14 cellular contexts compared by ENCODE assay signal in genomic region chr18:26689226-26689913, GRCh38.
A peak's percentile ranks its signal among the peaks of the same experiment; 100 is the strongest.
DNase-seq lines count a peak whose midpoint lies in the region; ATAC-seq, FAIRE-seq and TF ChIP-seq lines count a peak whose summit lies in the region.
"Had no signal": no experiment of that assay in that cellular context is flagged by ENCODE, and none has a peak within 500 bp of the region (broad histone marks: within the 10 kb centered on the region; RNA-seq: fewer than 3 reads in every experiment).

No MANE protein-coding gene starts in this region.

- intact Hi-C loops in CD14-positive monocyte (cut with micrococcal nuclease) (no loop called here), upper lobe of right lung (cut with DNase I) (no loop called here)

- H3K4me3 ChIP-seq in A549 (no peak overlapping the region), SK-N-MC (peak overlapping the region; percentile 57), upper lobe of right lung (no peak overlapping the region), neuronal stem cell (ENCODE audit: low read length in 2 of 2) (no peak overlapping the region)
- H3K4me3 ChIP-seq: HAP-1 had no signal

- H3K27me3 ChIP-seq in upper lobe of right lung (no peaks in the 10 kb centered on the region), neuronal stem cell (ENCODE audit: control insufficient read depth in 3 of 3, insufficient read depth in 3 of 3, low read depth in 1 of 3, low read length in 3 of 3) (no peaks in the 10 kb centered on the region)
- H3K27me3 ChIP-seq: BE2C had no signal

- no peak overlapping the region for H3K23ac ChIP-seq in neuronal stem cell (ENCODE audit: low read depth, low read length, poor library complexity)

- H3K4me1 ChIP-seq in A549, result no peaks in the 10 kb centered on the region
- H3K4me1 ChIP-seq in upper lobe of right lung, result peaks cover 5% of the 10 kb centered on the region
- H3K4me1 ChIP-seq in neuronal stem cell (ENCODE audit: control insufficient read depth in 2 of 2, insufficient read depth in 1 of 2, low read depth in 1 of 2, low read length in 2 of 2), result peaks cover 8 to 30% of the 10 kb centered on the region in 2 donors

- WGBS in A549 (ENCODE audit: missing lambda C conversion rate), result 52% methylated on average over 7 of the region's 7 CpGs
- WGBS in neuronal stem cell (ENCODE audit: extremely low coverage in 2 of 2, insufficient read length in 2 of 2, insufficient replicate concordance in 1 of 2), 2 donors, result no CpG with 5 or more reads among the region's 7 CpGs

- H3K9ac ChIP-seq in SK-N-MC (ENCODE audit: insufficient read length) (peak overlapping the region; percentile 51), neuronal stem cell (ENCODE audit: low read depth, low read length, poor library complexity) (no peak overlapping the region)

- ATAC-seq in A549, result no peak
- ATAC-seq in upper lobe of right lung, result peak; percentile 30

- no peak overlapping the region for H2BK120ac ChIP-seq in neuronal stem cell (ENCODE audit: low read depth, low read length)

- POLR2A ChIA-PET in A549 (lab: Yijun Ruan, JAX), result interaction anchor here (0.6 kb wide), 1 partner anchor 431 kb away, joined by 6 read pairs; no protein-coding TSS in a partner anchor

- no peak for TF ChIP-seq POLR2A in A549 (IDR thresholded peaks at IDR 0.05; ENCODE audit: low read length)

- H3K4me2 ChIP-seq in A549 (no peak overlapping the region), neuronal stem cell (ENCODE audit: insufficient read depth, low read length, poor library complexity, severe bottlenecking) (no peak overlapping the region)

- peaks cover 0 to 2% of the 10 kb centered on the region in 2 donors for H3K36me3 Mint-ChIP-seq in CD14-positive monocyte
- H3K36me3 Mint-ChIP-seq: CD4-positive, alpha-beta memory T cell had no signal

- no peak overlapping the region for H2AK5ac ChIP-seq in neuronal stem cell (ENCODE audit: low read depth, low read length)

- H3K4me3 Mint-ChIP-seq in CD14-positive monocyte, result peak overlapping the region; percentile 62 to 74

- no peaks in the 10 kb centered on the region for H3K27me3 Mint-ChIP-seq in CD14-positive monocyte (ENCODE audit: low read depth in 3 of 3)

- 0 out of 3 replicates have a peak, but pooled peaks cover 3% of the 10 kb centered on the region for H3K9me3 ChIP-seq in A549
- peaks cover 4% of the 10 kb centered on the region; the same call in 1 of the 2 replicates for H3K9me3 ChIP-seq in SK-N-MC (ENCODE audit: low read depth, low read length)
- no peaks in the 10 kb centered on the region for H3K9me3 ChIP-seq in upper lobe of right lung
- peaks cover 2 to 6% of the 10 kb centered on the region in 2 donors for H3K9me3 ChIP-seq in neuronal stem cell (replicated peaks in 1 of 2; ENCODE audit: control insufficient read depth in 2 of 2, insufficient read depth in 1 of 2, low read depth in 1 of 2, low read length in 2 of 2)
- H3K9me3 ChIP-seq: BE2C, HAP-1 had no signal

- H2BK12ac ChIP-seq in neuronal stem cell (ENCODE audit: low read length), result no peak overlapping the region

- no peaks in the 10 kb centered on the region for H3K36me3 ChIP-seq in SK-N-MC (ENCODE audit: insufficient read depth, low read length)
- no peaks in the 10 kb centered on the region for H3K36me3 ChIP-seq in upper lobe of right lung
- H3K36me3 ChIP-seq in neuronal stem cell (replicated peaks in 1 of 2; ENCODE audit: control insufficient read depth in 2 of 2, insufficient read depth in 2 of 2, low read length in 2 of 2), result no peaks in the 10 kb centered on the region
- H3K36me3 ChIP-seq: BE2C, HAP-1 had no signal

- TF ChIP-seq RAD21 in A549 (conservative IDR thresholded peaks at IDR 0.05 in 1 of 2, IDR thresholded peaks at IDR 0.05 in 1 of 2), result no peak

- no peak for DNase-seq in A549 (ENCODE audit: low read depth in 1 of 2, low spot score in 1 of 2)
- no peak for DNase-seq in CD14-positive monocyte (ENCODE audit: low spot score)
- no peak for DNase-seq in SK-N-MC (ENCODE audit: low read depth, low spot score)
- DNase-seq in upper lobe of right lung, result no peak
- no peak for DNase-seq in neuronal stem cell (ENCODE audit: low spot score)
- no peak for DNase-seq in MV-4-11 (lab: John Stamatoyannopoulos, UW)
- DNase-seq: ACHN; BE2C; C1 segment of cervical spinal cord; CD4-positive, alpha-beta memory T cell; DMS153; DMS79; GF-D8 had no signal

- peak overlapping the region in 6 of 7 donors; percentile 10 to 82 (median 68) for H3K27ac Mint-ChIP-seq in CD14-positive monocyte
- H3K27ac Mint-ChIP-seq: CD4-positive, alpha-beta memory T cell had no signal

- no peak for FAIRE-seq in A549 (lab: Jason Lieb, UNC)

- CTCF ChIA-PET in A549 (lab: Yijun Ruan, JAX), result no interaction called here

- no peak overlapping the region for H3K18ac ChIP-seq in neuronal stem cell (ENCODE audit: low read length)

- peaks cover 14% of the 10 kb centered on the region for H3K4me1 Mint-ChIP-seq in CD14-positive monocyte

- no peaks in the 10 kb centered on the region for H3K79me1 ChIP-seq in neuronal stem cell (ENCODE audit: low read depth, low read length)

- no peak overlapping the region for H4K91ac ChIP-seq in neuronal stem cell (ENCODE audit: low read depth, low read length, poor library complexity)

- no peak overlapping the region for H2BK5ac ChIP-seq in neuronal stem cell (ENCODE audit: low read length)

- TF ChIP-seq EP300 in A549 (IDR thresholded peaks at IDR 0.05), result no peak

- H2BK15ac ChIP-seq in neuronal stem cell (ENCODE audit: low read length), result no peak overlapping the region

- H3K4ac ChIP-seq in neuronal stem cell (ENCODE audit: low read length), result no peak overlapping the region

- H4K8ac ChIP-seq in neuronal stem cell (ENCODE audit: low read depth, low read length), result no peak overlapping the region

- no peak overlapping the region for H2AFZ ChIP-seq in neuronal stem cell (ENCODE audit: low read length)

- TF ChIP-seq CTCF in A549 (IDR thresholded peaks at IDR 0.05), result no peak
- no peak for TF ChIP-seq CTCF in CD14-positive monocyte (IDR thresholded peaks at IDR 0.05)
- TF ChIP-seq CTCF in upper lobe of right lung (IDR thresholded peaks at IDR 0.05), result no peak

- H3K14ac ChIP-seq in neuronal stem cell (ENCODE audit: low read length), result no peak overlapping the region

- peaks cover 5 to 15% (median 9%) of the 10 kb centered on the region in 7 donors for H3K9me3 Mint-ChIP-seq in CD14-positive monocyte

- no peak overlapping the region for H3K27ac ChIP-seq in A549
- peak overlapping the region; percentile 95 for H3K27ac ChIP-seq in SK-N-MC
- H3K27ac ChIP-seq in upper lobe of right lung, result no peak overlapping the region
- no peak overlapping the region for H3K27ac ChIP-seq in neuronal stem cell (replicated peaks; ENCODE audit: low read length)

TF ChIP-seq in A549, 52 proteins besides CTCF, POLR2A, EP300 and RAD21:
- TF ChIP-seq MAFK (IDR thresholded peaks at IDR 0.05; ENCODE audit: partially characterized antibody) (peak; percentile 73), FOXS1 (CRISPR knock-in tag; IDR thresholded peaks at IDR 0.05) (no peak)
TF ChIP-seq in A549: peak in this region for 1.
